In genomic region chr15:31365655-31366127, GRCh38 we compare ENCODE assay signal across 8 cellular contexts. TPM values are rescaled to one million over a fixed set of nuclear protein-coding genes. Genes with fewer than 3 reads are reported as not detected.
DNase-seq lines count a peak whose midpoint lies in the region; ATAC-seq and TF ChIP-seq lines count a peak whose summit lies in the region.

No MANE protein-coding gene starts in this region.

- H3K36me3 ChIP-seq in KOPT-K1 (ENCODE audit: insufficient read depth, low read length) (no peaks in the 10 kb centered on the region), right lobe of liver (no peaks in the 10 kb centered on the region)

- peaks cover 94% of the 10 kb centered on the region for H3K4me1 Mint-ChIP-seq in activated CD4-positive, alpha-beta T cell treated with anti-CD3 and anti-CD28 coated beads, Interleukin-2, amount 10 ng/mL, durations not matched to agents 24 days and 14 days

- peak overlapping the region; percentile 98 for H3K27ac Mint-ChIP-seq in activated CD4-positive, alpha-beta T cell treated with anti-CD3 and anti-CD28 coated beads, Interleukin-2, amount 10 ng/mL, durations not matched to agents 24 days and 14 days

- ATAC-seq in GM19452 (IDR thresholded peaks at IDR 0.05; ENCODE audit: unreplicated experiment): peak; percentile 38
- ATAC-seq in right lobe of liver: peak; percentile 85 to 90 (median 87)
- ATAC-seq in GM19324 (IDR thresholded peaks at IDR 0.05; ENCODE audit: low FRiP score, unreplicated experiment): no peak

- POLR2A ChIA-PET in AG04450 (lab: Yijun Ruan, JAX): interaction anchor here (1.7 kb wide), 1 partner anchor 12 kb away, joined by 5 read pairs; no protein-coding TSS in a partner anchor

- H3K36me3 Mint-ChIP-seq in activated CD4-positive, alpha-beta T cell treated with anti-CD3 and anti-CD28 coated beads, Interleukin-2, amount 10 ng/mL, durations not matched to agents 24 days and 14 days (ENCODE audit: low read depth): peaks cover 27% of the 10 kb centered on the region

- H3K27me3 Mint-ChIP-seq in activated CD4-positive, alpha-beta T cell treated with anti-CD3 and anti-CD28 coated beads, Interleukin-2, amount 10 ng/mL, durations not matched to agents 24 days and 14 days: no peaks in the 10 kb centered on the region

- WGBS in right lobe of liver (ENCODE audit: insufficient coverage, low coverage, low lambda C conversion rate, missing lambda C conversion rate): 13% methylated on average over 6 of the region's 22 CpGs

- H3K27me3 ChIP-seq in AG04450 (ENCODE audit: control insufficient read depth, insufficient read depth, low read length) (no peaks in the 10 kb centered on the region), right lobe of liver (no peaks in the 10 kb centered on the region)

- intact Hi-C loops in activated CD4-positive, alpha-beta T cell treated with anti-CD3 and anti-CD28 coated beads, Interleukin-2, amount 10 ng/mL, durations not matched to agents 24 days and 14 days (cut with micrococcal nuclease): loop anchor here (1.0 to 10.0 kb wide), 5 partner anchors 19 to 123 kb away; no protein-coding TSS in a partner anchor
- intact Hi-C loops in right lobe of liver (cut with DNase I): no loop called here

- CTCF ChIA-PET in AG04450 (lab: Charles Lee): interaction anchor here (0.6 to 4.1 kb wide), 8 partner anchors 16 to 441 kb away, joined by 3 to 63 read pairs (median 4); no protein-coding TSS in a partner anchor

- peaks cover 3 to 87% (median 47%) of the 10 kb centered on the region in 4 donors for H3K4me1 ChIP-seq in right lobe of liver

- H3K27ac ChIP-seq in AG04450 (ENCODE audit: low read depth, low read length): no peak overlapping the region
- H3K27ac ChIP-seq in KOPT-K1 (ENCODE audit: low read depth, low read length, poor library complexity, severe bottlenecking): peak overlapping the region; percentile 98
- H3K27ac ChIP-seq in right lobe of liver: peak overlapping the region; percentile 71 to 97 (median 91)

- TF ChIP-seq CTCF in AG04450 (IDR thresholded peaks at IDR 0.05; ENCODE audit: low read depth, low read length) (peak; percentile 44), right lobe of liver (IDR thresholded peaks at IDR 0.05) (peak; percentile 34 to 41 (median 38))

- peak overlapping the region; percentile 83 for H3K4me3 Mint-ChIP-seq in activated CD4-positive, alpha-beta T cell treated with anti-CD3 and anti-CD28 coated beads, Interleukin-2, amount 10 ng/mL, durations not matched to agents 24 days and 14 days

- H3K4me3 ChIP-seq in AG04450 (ENCODE audit: low read depth, low read length): no peak overlapping the region
- peak overlapping the region in 2 of 3 donors; percentile 26 to 33 for H3K4me3 ChIP-seq in right lobe of liver

- H3K9me3 ChIP-seq in AG04450 (ENCODE audit: control insufficient read depth, insufficient read depth, low read length) (no peaks in the 10 kb centered on the region; the same call in 1 of the 2 replicates), KOPT-K1 (ENCODE audit: insufficient read depth, low read length, poor library complexity, severe bottlenecking) (peaks cover 5% of the 10 kb centered on the region), right lobe of liver (no peaks in the 10 kb centered on the region)

- peak; percentile 26 for DNase-seq in AG04450 (ENCODE audit: low read depth, low spot score)
- peak; percentile 93 for DNase-seq in activated CD4-positive, alpha-beta T cell treated with anti-CD3 and anti-CD28 coated beads, Interleukin-2, amount 10 ng/mL, durations not matched to agents 24 days and 14 days
- DNase-seq in cerebellum (ENCODE audit: low spot score): peak; percentile 92
- DNase-seq in right lobe of liver: peak; percentile 87 to 95 (median 93)
- peak; percentile 83 for DNase-seq in stimulated activated CD4-positive, alpha-beta T cell treated with anti-CD3 and anti-CD28 coated beads, Interleukin-4, amount 100 ng/mL, for 24 hours

- no peak for TF ChIP-seq POLR2A in right lobe of liver (IDR thresholded peaks at IDR 0.05)

- peaks cover 3% of the 10 kb centered on the region for H3K9me3 Mint-ChIP-seq in activated CD4-positive, alpha-beta T cell treated with anti-CD3 and anti-CD28 coated beads, Interleukin-2, amount 10 ng/mL, durations not matched to agents 24 days and 14 days

RNA-seq across cellular contexts. Expression of gene KLF13, which starts 39.1 kb away (rescaled TPM):
- 16.8 and 17.4 TPM in 2 replicates for polyA plus RNA-seq in AG04450 (2011; rRNA removed)
- 13.3 and 16.2 TPM in 2 replicates for polyA minus RNA-seq in AG04450 (2011; rRNA and poly(A)+ RNA removed)
- total RNA-seq in activated CD4-positive, alpha-beta T cell treated with anti-CD3 and anti-CD28 coated beads, Interleukin-2, amount 10 ng/mL, durations not matched to agents 24 days and 14 days: 122 and 135 TPM in 2 replicates
- total RNA-seq in cerebellum (28.9 TPM), right lobe of liver (10 to 100 TPM; 22.7 to 66.2 (median 28.5) TPM)

Comparison
In these comparisons a context has a peak if more than half of its experiments do, and no peak if none do; other contexts are left out.
1. DNase-seq: peak in every context shown above with its lines; median percentile 93 in activated CD4-positive, alpha-beta T cell treated with anti-CD3 and anti-CD28 coated beads, Interleukin-2, amount 10 ng/mL, durations not matched to agents 24 days and 14 days; 93 in right lobe of liver; 92 in cerebellum; 83 in stimulated activated CD4-positive, alpha-beta T cell treated with anti-CD3 and anti-CD28 coated beads, Interleukin-4, amount 100 ng/mL, for 24 hours; 26 in AG04450.